8 cellular contexts compared by ENCODE assay signal in genomic region chr10:21989453-21990154, GRCh38. TPM values are rescaled to one million over a fixed set of nuclear protein-coding genes. Genes with fewer than 3 reads are reported as not detected.
DNase-seq lines count a peak whose midpoint lies in the region; ATAC-seq and TF ChIP-seq lines count a peak whose summit lies in the region.

No MANE protein-coding gene starts in this region.

- H3K9me3 ChIP-seq in mammary epithelial cell (replicated peaks; ENCODE audit: insufficient read depth, low read length): no peaks in the 10 kb centered on the region

- no peak overlapping the region for H3K9ac ChIP-seq in mammary epithelial cell (ENCODE audit: insufficient read depth, low read length)

- ATAC-seq in Right ventricle myocardium inferior: peak; percentile 92

- H3K36me3 ChIP-seq in mammary epithelial cell (ENCODE audit: insufficient read depth, low read length): no peaks in the 10 kb centered on the region

- H3K27ac ChIP-seq in mammary epithelial cell (ENCODE audit: insufficient read depth, low read depth, low read length) (no peak overlapping the region), layer of hippocampus (ENCODE audit: low read depth, low read length) (peak overlapping the region; percentile 35)

- no peak overlapping the region for H3K4me3 ChIP-seq in mammary epithelial cell (replicated peaks in 1 of 3; ENCODE audit: insufficient read depth in 1 of 3, low read depth in 2 of 3, low read length in 3 of 3)

- no TSS peak for BruUV-seq in mammary epithelial cell (replicated peaks; lab: Mats Ljungman, UMichigan)

- peak; percentile 56 for DNase-seq in Right ventricle myocardium inferior (ENCODE audit: missing footprints)
- no peak for DNase-seq in cardiac septum (ENCODE audit: low spot score)
- DNase-seq in H4 (ENCODE audit: low spot score): peak; percentile 30
- DNase-seq in Kasumi-1 (lab: John Stamatoyannopoulos, UW): peak; percentile 69 to 82
- peak; percentile 71 for DNase-seq in RKO (ENCODE audit: low spot score)
- DNase-seq in mammary epithelial cell: peak; percentile 56
- DNase-seq in superior temporal gyrus (ENCODE audit: extremely low spot score): peak; percentile 81

- no peaks in the 10 kb centered on the region for H4K20me1 ChIP-seq in mammary epithelial cell (ENCODE audit: insufficient read depth, low read length)

- 75% methylated on average over 4 of the region's 5 CpGs for WGBS in mammary epithelial cell (ENCODE audit: low coverage, missing lambda C conversion rate)

- H3K4me2 ChIP-seq in mammary epithelial cell (ENCODE audit: insufficient read depth, low read depth, low read length): no peak overlapping the region

- no peaks in the 10 kb centered on the region for H3K27me3 ChIP-seq in mammary epithelial cell (ENCODE audit: insufficient read depth, low read length)
- H3K27me3 ChIP-seq in layer of hippocampus (ENCODE audit: control insufficient read depth, insufficient read depth, low read length): no peaks in the 10 kb centered on the region

- dilution Hi-C loops in mammary epithelial cell (cut with HindIII; ENCODE audit: low sequenced_read_pairs): no loop called here

- CTCF ChIA-PET in mammary epithelial cell (lab: Charles Lee; ENCODE audit: low non-redundant PET): no interaction called here

- no peaks in the 10 kb centered on the region for H3K4me1 ChIP-seq in mammary epithelial cell (ENCODE audit: insufficient read depth, low read length)

- TF ChIP-seq CTCF in mammary epithelial cell (conservative IDR thresholded peaks at IDR 0.05 in 1 of 2, IDR thresholded peaks at IDR 0.05 in 1 of 2; ENCODE audit: extremely low read depth in 1 of 2, insufficient read depth in 1 of 2, low read depth in 1 of 2, low read length in 2 of 2): peak; percentile 52 to 73

- H3K79me2 ChIP-seq in mammary epithelial cell (ENCODE audit: insufficient read depth, low read length): peaks cover 54% of the 10 kb centered on the region

- peak overlapping the region; percentile 8 for H2AFZ ChIP-seq in mammary epithelial cell (ENCODE audit: low read depth, low read length)

- intact Hi-C loops in Right ventricle myocardium inferior (cut with DNase I): loop anchor here (1.0 to 5.0 kb wide), 2 partner anchors 14 to 998 kb away; partner anchors contain the start of gene DNAJC1
- intact Hi-C loops in cardiac septum (cut with DNase I): no loop called here
- intact Hi-C loops in mammary epithelial cell (cut with micrococcal nuclease): loop anchor here (1.0 kb wide), 1 partner anchor 494 kb away; no protein-coding TSS in a partner anchor

- in situ Hi-C loops in mammary epithelial cell (cut with MboI; ENCODE audit: low sequenced_read_pairs in 2 of 2): loop anchor here in 1 of 2 donors (25.0 kb wide), 1 partner anchor 598 kb away; no protein-coding TSS in a partner anchor

RNA-seq across cellular contexts. Expression of gene DNAJC1, which starts 13.9 kb away (rescaled TPM):
- 13.7 TPM for total RNA-seq in Right ventricle myocardium inferior
- 12.9 TPM for total RNA-seq in cardiac septum
- 11.4 and 13.2 TPM in 2 replicates for total RNA-seq in H4 (2014; rRNA removed; shearing (Covaris generic))
- 10 to 100 TPM; 33.0 to 56.5 TPM for total RNA-seq in mammary epithelial cell
- 18.2 TPM for polyA plus RNA-seq in mammary epithelial cell
- polyA minus RNA-seq in mammary epithelial cell: 3.8 TPM
